ENCODE assay signal across 8 cellular contexts in genomic region chr19:1133471-1133929, GRCh38. TPM values are rescaled to one million over a fixed set of nuclear protein-coding genes. Genes with fewer than 3 reads are reported as not detected.
DNase-seq lines count a peak whose midpoint lies in the region; ATAC-seq, FAIRE-seq and TF ChIP-seq lines count a peak whose summit lies in the region.

No MANE protein-coding gene starts in this region.

- TF ChIP-seq EP300 in A549 (IDR thresholded peaks at IDR 0.05) = no peak

- H3K27ac Mint-ChIP-seq in activated T-cell treated with anti-CD3 and anti-CD28 coated beads, Interleukin-2, amount 50 U/mL, for 72 hours = peak overlapping the region; percentile 79

- intact Hi-C loops in kidney (cut with DNase I) = no loop called here
- intact Hi-C loops in posterior vena cava (cut with DNase I) = loop anchor here in 1 of 2 donors (5.0 kb wide), 1 partner anchor 39 kb away; the partner anchor contains the start of gene SBNO2

- TF ChIP-seq CTCF in A549 (IDR thresholded peaks at IDR 0.05) (no peak), kidney (IDR thresholded peaks at IDR 0.05; ENCODE audit: borderline replicate concordance, extremely low read depth, insufficient read depth) (no peak)

- TF ChIP-seq POLR2A in A549 (IDR thresholded peaks at IDR 0.05; ENCODE audit: low read length) = no peak

- POLR2A ChIA-PET in A549 (lab: Yijun Ruan, JAX) = interaction anchor here (1.0 kb wide), 1 partner anchor 22 kb away, joined by 5 read pairs; no protein-coding TSS in a partner anchor

- no peaks in the 10 kb centered on the region for H3K9me3 Mint-ChIP-seq in activated T-cell treated with anti-CD3 and anti-CD28 coated beads, Interleukin-2, amount 50 U/mL, for 72 hours

- H3K27ac ChIP-seq in A549 (peak overlapping the region in 1 of 2 experiments; percentile 91; a peak in 3 of 6 replicates), kidney (ENCODE audit: low read depth in 2 of 2, low read length in 2 of 2) (peak overlapping the region; percentile 94 to 96)

- H3K4me2 ChIP-seq in A549 = no peak overlapping the region

- H3K27me3 ChIP-seq in NT2/D1 (ENCODE audit: insufficient read depth, insufficient read length) = no peaks in the 10 kb centered on the region

- no peaks in the 10 kb centered on the region for H3K27me3 Mint-ChIP-seq in activated T-cell treated with anti-CD3 and anti-CD28 coated beads, Interleukin-2, amount 50 U/mL, for 72 hours (ENCODE audit: low read depth)

- H3K9ac ChIP-seq in NT2/D1 (ENCODE audit: insufficient read length, low read depth) = peak overlapping the region; percentile 78
- H3K9ac ChIP-seq in kidney (ENCODE audit: low read length in 2 of 2) = no peak overlapping the region

- H3K9me3 ChIP-seq in A549 (no peaks in the 10 kb centered on the region), NT2/D1 (ENCODE audit: insufficient read depth, low read length) (no peaks in the 10 kb centered on the region), kidney (ENCODE audit: control insufficient read depth in 1 of 2, low read length in 2 of 2) (no peaks in the 10 kb centered on the region)

- WGBS in A549 (ENCODE audit: missing lambda C conversion rate) = 85% methylated on average over 16 of the region's 25 CpGs

- peaks cover 31% of the 10 kb centered on the region for H3K4me1 Mint-ChIP-seq in activated T-cell treated with anti-CD3 and anti-CD28 coated beads, Interleukin-2, amount 50 U/mL, for 72 hours (ENCODE audit: low read depth)

- peaks cover 53% of the 10 kb centered on the region for H3K36me3 ChIP-seq in NT2/D1 (ENCODE audit: insufficient read depth, insufficient read length, low read length)
- no peaks in the 10 kb centered on the region for H3K36me3 ChIP-seq in kidney (ENCODE audit: control insufficient read depth in 1 of 2, insufficient read depth in 2 of 2, low read length in 2 of 2)

- H3K36me3 Mint-ChIP-seq in activated T-cell treated with anti-CD3 and anti-CD28 coated beads, Interleukin-2, amount 50 U/mL, for 72 hours (ENCODE audit: insufficient read depth in 2 of 2) = peaks cover 0 to 5% of the 10 kb centered on the region in 2 donors

- peak; percentile 36 to 76; a peak in 4 of 6 replicates for ATAC-seq in A549
- peak; percentile 37 for ATAC-seq in GM21360 (IDR thresholded peaks at IDR 0.05; ENCODE audit: unreplicated experiment)
- peak; percentile 65 for ATAC-seq in activated T-cell treated with anti-CD3 and anti-CD28 coated beads, Interleukin-2, amount 50 U/mL, for 72 hours (replicated peaks in 1 of 2)
- ATAC-seq in GM18858 (IDR thresholded peaks at IDR 0.05; ENCODE audit: unreplicated experiment) = no peak

- CTCF ChIA-PET in A549 (lab: Yijun Ruan, JAX) = interaction anchor here (0.6 to 2.0 kb wide), 3 partner anchors 14 to 61 kb away, joined by 5 to 8 read pairs (median 6); no protein-coding TSS in a partner anchor

- FAIRE-seq in A549 (lab: Jason Lieb, UNC) (no peak), kidney (lab: Jason Lieb, UNC) (no peak)

- H3K4me1 ChIP-seq in A549 = peaks cover 21% of the 10 kb centered on the region
- H3K4me1 ChIP-seq in NT2/D1 (ENCODE audit: insufficient read depth, insufficient read length) = peaks cover 24% of the 10 kb centered on the region
- H3K4me1 ChIP-seq in kidney (ENCODE audit: control insufficient read depth in 1 of 2, insufficient read depth in 1 of 2, low read depth in 1 of 2, low read length in 2 of 2) = peaks cover 0 to 20% of the 10 kb centered on the region in 2 donors

- H3K4me3 ChIP-seq in A549 (no peak overlapping the region), NT2/D1 (ENCODE audit: insufficient read length, low read depth) (no peak overlapping the region), kidney (ENCODE audit: low read length in 2 of 2) (no peak overlapping the region)

- peak; percentile 41 to 74 for DNase-seq in A549 (ENCODE audit: low read depth in 1 of 2, low spot score in 1 of 2)
- no peak for DNase-seq in NT2/D1 (ENCODE audit: low read depth, low spot score)
- peak; percentile 90 for DNase-seq in activated T-cell treated with anti-CD3 and anti-CD28 coated beads, Interleukin-2, amount 50 U/mL, for 72 hours
- DNase-seq in kidney = no peak
- peak; percentile 87 for DNase-seq in stimulated activated CD8-positive, alpha-beta memory T cell treated with anti-CD3 and anti-CD28 coated beads, Interleukin-4, amount 100 ng/mL, for 48 hours
- no peak for DNase-seq in posterior vena cava (ENCODE audit: low spot score)

- H3K4me3 Mint-ChIP-seq in activated T-cell treated with anti-CD3 and anti-CD28 coated beads, Interleukin-2, amount 50 U/mL, for 72 hours = peak overlapping the region; percentile 89 to 90

- TF ChIP-seq RAD21 in A549 (conservative IDR thresholded peaks at IDR 0.05 in 1 of 2, IDR thresholded peaks at IDR 0.05 in 1 of 2) = no peak

TF ChIP-seq in A549, 52 proteins besides CTCF, POLR2A, EP300 and RAD21:
- TF ChIP-seq RFX5 (IDR thresholded peaks at IDR 0.05) = peak; percentile 44; the same call in 1 of the 2 replicates
- 0 out of 2 replicates have a peak, but pooled peaks have one; percentile 20 for TF ChIP-seq HOXB5 (CRISPR knock-in tag; IDR thresholded peaks at IDR 0.05)
- TF ChIP-seq HES2 (IDR thresholded peaks at IDR 0.05) = no peak

RNA-seq across cellular contexts. Expression of gene GPX4, which starts 29.7 kb away (rescaled TPM):
- 223 and 248 TPM in 2 replicates for polyA plus RNA-seq in A549 (2011; rRNA removed)
- 768 and 819 TPM in 2 replicates for polyA plus RNA-seq in A549 (2012; cell fraction: cytosol; rRNA removed)
- polyA plus RNA-seq in A549 (2012; cell fraction: nucleus; rRNA removed) = 378 and 395 TPM in 2 replicates
- 370 to 402 TPM (median 394 TPM) in 3 replicates for polyA plus RNA-seq in A549 (2017; fragmentation: RNase III; extraction: RNeasy Plus Mini Kit Qiagen cat#74134 plus additional on column Dnase treatment)
- 180 and 195 TPM in 2 replicates for polyA minus RNA-seq in A549 (2011; rRNA and poly(A)+ RNA removed)
- total RNA-seq in activated T-cell treated with anti-CD3 and anti-CD28 coated beads, Interleukin-2, amount 50 U/mL, for 72 hours = 100 to 1,000 TPM; 251 to 308 TPM
- 268 TPM for total RNA-seq in kidney
- 966 TPM for polyA plus RNA-seq in kidney (ENCODE audit: insufficient read depth, low read depth, low replicate concordance)
- total RNA-seq in posterior vena cava = 100 to 1,000 TPM; 176 to 193 TPM

RNA-seq across cellular contexts. Expression of gene POLR2E, which starts 38.3 kb away (rescaled TPM):
- polyA plus RNA-seq in A549 (2011; rRNA removed) (81.0 and 99.6 TPM in 2 replicates), A549 (2017; fragmentation: RNase III; extraction: RNeasy Plus Mini Kit Qiagen cat#74134 plus additional on column Dnase treatment) (170 to 181 TPM (median 172 TPM) in 3 replicates), kidney (ENCODE audit: insufficient read depth, low read depth, low replicate concordance) (189 TPM)
- 346 and 402 TPM in 2 replicates for polyA plus RNA-seq in A549 (2012; cell fraction: cytosol; rRNA removed)
- 288 and 337 TPM in 2 replicates for polyA plus RNA-seq in A549 (2012; cell fraction: nucleus; rRNA removed)
- polyA minus RNA-seq in A549 (2011; rRNA and poly(A)+ RNA removed) = 102 and 159 TPM in 2 replicates
- 100 to 1,000 TPM; 176 to 179 TPM for total RNA-seq in activated T-cell treated with anti-CD3 and anti-CD28 coated beads, Interleukin-2, amount 50 U/mL, for 72 hours
- total RNA-seq in kidney (158 TPM), posterior vena cava (100 to 1,000 TPM in 1 of 2 donors, 10 to 100 TPM in 1; 89.9 to 105 TPM)

RNA-seq across cellular contexts. Expression of gene SBNO2, which starts 40.6 kb away (rescaled TPM):
- polyA plus RNA-seq in A549 (2011; rRNA removed) (6.8 and 8.4 TPM in 2 replicates), A549 (2017; fragmentation: RNase III; extraction: RNeasy Plus Mini Kit Qiagen cat#74134 plus additional on column Dnase treatment) (27.0 to 32.0 TPM (median 27.7 TPM) in 3 replicates), kidney (ENCODE audit: insufficient read depth, low read depth, low replicate concordance) (12.2 TPM)
- 28.7 and 40.8 TPM in 2 replicates for polyA plus RNA-seq in A549 (2012; cell fraction: cytosol; rRNA removed)
- 118 and 161 TPM in 2 replicates for polyA plus RNA-seq in A549 (2012; cell fraction: nucleus; rRNA removed)
- polyA minus RNA-seq in A549 (2011; rRNA and poly(A)+ RNA removed) = 9.6 and 15.2 TPM in 2 replicates
- total RNA-seq in activated T-cell treated with anti-CD3 and anti-CD28 coated beads, Interleukin-2, amount 50 U/mL, for 72 hours = 100 to 1,000 TPM; 142 to 146 TPM
- total RNA-seq in kidney (156 TPM), posterior vena cava (10 to 100 TPM; 63.5 to 71.0 TPM)

Comparison
In these comparisons a context has a peak if more than half of its experiments do, and no peak if none do; other contexts are left out.
1. DNase-seq: peak in A549 (2 of 2), activated T-cell treated with anti-CD3 and anti-CD28 coated beads, Interleukin-2, amount 50 U/mL, for 72 hours (2 of 2) and stimulated activated CD8-positive, alpha-beta memory T cell treated with anti-CD3 and anti-CD28 coated beads, Interleukin-4, amount 100 ng/mL, for 48 hours (single experiment); none in NT2/D1 (single experiment), kidney (single experiment) and posterior vena cava (single experiment).